28 cellular contexts compared by ENCODE assay signal in genomic region chr2:214566457-214566856, GRCh38.
"Had no signal": no experiment of that assay in that cellular context is flagged by ENCODE, and none has a peak within 500 bp of the region (broad histone marks: within the 10 kb centered on the region; RNA-seq: fewer than 3 reads in every experiment).

No MANE protein-coding gene starts in this region.

- H3K9me3 Mint-ChIP-seq: activated CD4-positive, alpha-beta memory T cell treated with anti-CD3 and anti-CD28 coated beads, Interleukin-2, amount 10 ng/mL, durations not matched to agents 7 days and 5 days; activated CD4-positive, alpha-beta T cell treated with anti-CD3 and anti-CD28 coated beads, Interleukin-2, amount 10 ng/mL, durations not matched to agents 7 days and 5 days; activated naive CD4-positive, alpha-beta T cell treated with anti-CD3 and anti-CD28 coated beads, Interleukin-2, amount 10 ng/mL, durations not matched to agents 7 days and 5 days; activated naive CD8-positive, alpha-beta T cell treated with anti-CD3 and anti-CD28 coated beads, Interleukin-2, amount 10 ng/mL, durations not matched to agents 7 days and 5 days; activated T-cell treated with anti-CD3 and anti-CD28 coated beads, Interleukin-2, amount 50 U/mL, for 24 hours had no signal

- DNase-seq: activated CD4-positive, alpha-beta memory T cell treated with anti-CD3 and anti-CD28 coated beads, Interleukin-2, amount 10 ng/mL, durations not matched to agents 7 days and 5 days; activated CD4-positive, alpha-beta T cell treated with anti-CD3 and anti-CD28 coated beads for 1 hour; activated CD4-positive, alpha-beta T cell treated with anti-CD3 and anti-CD28 coated beads for 4 hours; activated CD4-positive, alpha-beta T cell treated with anti-CD3 and anti-CD28 coated beads, Interleukin-2, amount 10 ng/mL, durations not matched to agents 7 days and 5 days; activated CD4-positive, alpha-beta T cell treated with anti-CD3 and anti-CD28 coated beads, Interleukin-2, amount 50 U/mL, for 4 hours; activated CD8-positive, alpha-beta memory T cell treated with anti-CD3 and anti-CD28 coated beads, Interleukin-2, amount 50 U/mL, for 48 hours; activated gamma-delta T cell; activated naive CD4-positive, alpha-beta T cell; activated naive CD4-positive, alpha-beta T cell treated with anti-CD3 and anti-CD28 coated beads, Interleukin-2, amount 10 ng/mL, durations not matched to agents 7 days and 5 days; activated naive CD8-positive, alpha-beta T cell treated with anti-CD3 and anti-CD28 coated beads, Interleukin-2, amount 10 ng/mL, durations not matched to agents 7 days and 5 days; activated T-cell treated with anti-CD3 and anti-CD28 coated beads for 4 hours; activated T-cell treated with anti-CD3 and anti-CD28 coated beads, Interleukin-2, amount 50 U/mL, for 24 hours; activated T-cell treated with anti-CD3 and anti-CD28 coated beads, Interleukin-2, amount 50 U/mL, for 72 hours; central memory CD4-positive, alpha-beta T cell; cerebellar nuclear complex; effector CD8-positive, alpha-beta T cell; esophagus squamous epithelium; foreskin melanocyte; T-helper 2 cell had no signal

- H3K9me3 ChIP-seq: ascending aorta, breast epithelium, colonic mucosa, esophagus squamous epithelium, gastroesophageal sphincter had no signal

- H3K27ac ChIP-seq: ascending aorta, breast epithelium, cardiac muscle cell, colonic mucosa, epithelial cell of prostate, esophagus squamous epithelium, gastroesophageal sphincter had no signal

- H3K27me3 ChIP-seq: ascending aorta, breast epithelium, cardiac muscle cell, colonic mucosa, esophagus squamous epithelium, gastroesophageal sphincter had no signal

- H3K36me3 ChIP-seq: ascending aorta, breast epithelium, cardiac muscle cell, colonic mucosa, esophagus squamous epithelium, gastroesophageal sphincter had no signal

- H3K27ac Mint-ChIP-seq: activated CD4-positive, alpha-beta memory T cell treated with anti-CD3 and anti-CD28 coated beads, Interleukin-2, amount 10 ng/mL, durations not matched to agents 7 days and 5 days; activated CD4-positive, alpha-beta T cell treated with anti-CD3 and anti-CD28 coated beads, Interleukin-2, amount 10 ng/mL, durations not matched to agents 7 days and 5 days; activated naive CD4-positive, alpha-beta T cell treated with anti-CD3 and anti-CD28 coated beads, Interleukin-2, amount 10 ng/mL, durations not matched to agents 7 days and 5 days; activated naive CD4-positive, alpha-beta T cell treated with anti-CD3 and anti-CD28 coated beads, Interleukin-2, amount 50 U/mL, for 72 hours; activated naive CD8-positive, alpha-beta T cell treated with anti-CD3 and anti-CD28 coated beads, Interleukin-2, amount 10 ng/mL, durations not matched to agents 7 days and 5 days; activated T-cell treated with anti-CD3 and anti-CD28 coated beads, Interleukin-2, amount 50 U/mL, for 24 hours; activated T-cell treated with anti-CD3 and anti-CD28 coated beads, Interleukin-2, amount 50 U/mL, for 72 hours; WTC11 had no signal

- H3K27me3 Mint-ChIP-seq: activated CD4-positive, alpha-beta memory T cell treated with anti-CD3 and anti-CD28 coated beads, Interleukin-2, amount 10 ng/mL, durations not matched to agents 7 days and 5 days; activated CD4-positive, alpha-beta T cell treated with anti-CD3 and anti-CD28 coated beads, Interleukin-2, amount 10 ng/mL, durations not matched to agents 7 days and 5 days; activated naive CD4-positive, alpha-beta T cell treated with anti-CD3 and anti-CD28 coated beads, Interleukin-2, amount 10 ng/mL, durations not matched to agents 7 days and 5 days; brain had no signal

- H3K4me1 Mint-ChIP-seq: activated CD4-positive, alpha-beta memory T cell treated with anti-CD3 and anti-CD28 coated beads, Interleukin-2, amount 10 ng/mL, durations not matched to agents 7 days and 5 days; activated CD4-positive, alpha-beta T cell treated with anti-CD3 and anti-CD28 coated beads, Interleukin-2, amount 10 ng/mL, durations not matched to agents 7 days and 5 days; activated naive CD4-positive, alpha-beta T cell treated with anti-CD3 and anti-CD28 coated beads, Interleukin-2, amount 10 ng/mL, durations not matched to agents 7 days and 5 days; activated naive CD8-positive, alpha-beta T cell treated with anti-CD3 and anti-CD28 coated beads, Interleukin-2, amount 10 ng/mL, durations not matched to agents 7 days and 5 days; WTC11 had no signal

- ATAC-seq: activated naive CD4-positive, alpha-beta T cell treated with anti-CD3 and anti-CD28 coated beads, Interleukin-2, amount 50 U/mL, for 72 hours; activated T-cell treated with anti-CD3 and anti-CD28 coated beads, Interleukin-2, amount 50 U/mL, for 72 hours; gastroesophageal sphincter; WTC11 had no signal

- H3K4me3 Mint-ChIP-seq: activated CD4-positive, alpha-beta memory T cell treated with anti-CD3 and anti-CD28 coated beads, Interleukin-2, amount 10 ng/mL, durations not matched to agents 7 days and 5 days; activated CD4-positive, alpha-beta T cell treated with anti-CD3 and anti-CD28 coated beads, Interleukin-2, amount 10 ng/mL, durations not matched to agents 7 days and 5 days; activated naive CD4-positive, alpha-beta T cell treated with anti-CD3 and anti-CD28 coated beads, Interleukin-2, amount 10 ng/mL, durations not matched to agents 7 days and 5 days; activated naive CD8-positive, alpha-beta T cell treated with anti-CD3 and anti-CD28 coated beads, Interleukin-2, amount 10 ng/mL, durations not matched to agents 7 days and 5 days; activated T-cell treated with anti-CD3 and anti-CD28 coated beads, Interleukin-2, amount 50 U/mL, for 24 hours; activated T-cell treated with anti-CD3 and anti-CD28 coated beads, Interleukin-2, amount 50 U/mL, for 72 hours; brain; WTC11 had no signal

- H3K4me1 ChIP-seq: ascending aorta, breast epithelium, esophagus squamous epithelium, gastroesophageal sphincter had no signal

- H3K4me3 ChIP-seq: ascending aorta, breast epithelium, cardiac muscle cell, colonic mucosa, esophagus squamous epithelium, gastroesophageal sphincter had no signal

- H3K36me3 Mint-ChIP-seq: activated naive CD4-positive, alpha-beta T cell treated with anti-CD3 and anti-CD28 coated beads, Interleukin-2, amount 10 ng/mL, durations not matched to agents 7 days and 5 days; activated naive CD4-positive, alpha-beta T cell treated with anti-CD3 and anti-CD28 coated beads, Interleukin-2, amount 50 U/mL, for 72 hours; activated naive CD8-positive, alpha-beta T cell treated with anti-CD3 and anti-CD28 coated beads, Interleukin-2, amount 10 ng/mL, durations not matched to agents 7 days and 5 days; WTC11 had no signal
